ENCODE assay signal across 20 cellular contexts in the genomic region with DNA sequence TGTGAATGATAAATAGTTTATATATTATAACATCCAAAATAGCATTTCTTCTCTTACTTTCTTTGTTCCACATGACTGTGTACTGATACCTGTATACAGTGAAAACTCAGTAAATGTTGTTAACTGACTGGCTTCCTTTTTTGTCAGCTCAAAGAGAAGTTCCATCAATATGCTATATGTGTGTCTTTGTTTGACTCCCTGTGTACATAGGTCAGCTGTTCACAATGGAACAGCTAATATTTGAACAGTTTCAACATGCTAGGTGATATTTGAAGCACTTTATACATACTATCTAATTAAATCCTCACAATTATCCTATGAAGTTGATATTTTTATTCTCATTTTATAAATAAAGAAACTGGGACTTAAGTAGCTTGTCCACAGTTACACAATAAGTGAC.
"Had no signal": no experiment of that assay in that cellular context is flagged by ENCODE, and none has a peak within 500 bp of the region (broad histone marks: within the 10 kb centered on the region; RNA-seq: fewer than 3 reads in every experiment).

No MANE protein-coding gene starts in this region.

- H3K4me3 ChIP-seq: ovary, skin epidermis, testis had no signal

- H3K9me3 ChIP-seq: ovary, testis had no signal

- H3K27me3 ChIP-seq: ovary, testis had no signal

- DNase-seq: activated B cell treated with CpG ODN at 0.5 μM for 24 hours; activated CD4-positive, alpha-beta T cell treated with anti-CD3 and anti-CD28 coated beads, Interleukin-2, amount 50 U/mL, for 1 hour; activated CD8-positive, alpha-beta T cell treated with anti-CD3 and anti-CD28 coated beads for 36 hours; activated gamma-delta T cell treated with Interleukin-2 at 50 U/mL for 16 hours; activated naive CD8-positive, alpha-beta T cell treated with anti-CD3 and anti-CD28 coated beads, Interleukin-2, amount 50 U/mL, for 24 hours; activated T-cell treated with anti-CD3 and anti-CD28 coated beads, Interleukin-2, amount 50 U/mL, for 4 hours; central memory CD4-positive, alpha-beta T cell; head of caudate nucleus; hippocampal formation; kidney; left colon; mammary epithelial cell; naive B cell; ovary; stimulated activated CD4-positive, alpha-beta T cell treated with anti-CD3 and anti-CD28 coated beads, Interleukin-12 subunit alpha, Interleukin-12 subunit beta, amount 100 ng/mL, for 4 hours; stimulated activated CD4-positive, alpha-beta T cell treated with anti-CD3 and anti-CD28 coated beads, Interleukin-4, amount 100 ng/mL, for 1 hour; stimulated activated naive CD8-positive, alpha-beta T cell treated with anti-CD3 and anti-CD28 coated beads, Interleukin-15, Interleukin-2, amounts not matched to agents 100 U/mL and 50 U/mL, for 24 hours; testis; trophoblast cell had no signal

- H3K36me3 ChIP-seq: ovary had no signal

- H3K27ac ChIP-seq: ovary, skin epidermis, testis had no signal
